8 cellular contexts compared by ENCODE assay signal in the genomic region with DNA sequence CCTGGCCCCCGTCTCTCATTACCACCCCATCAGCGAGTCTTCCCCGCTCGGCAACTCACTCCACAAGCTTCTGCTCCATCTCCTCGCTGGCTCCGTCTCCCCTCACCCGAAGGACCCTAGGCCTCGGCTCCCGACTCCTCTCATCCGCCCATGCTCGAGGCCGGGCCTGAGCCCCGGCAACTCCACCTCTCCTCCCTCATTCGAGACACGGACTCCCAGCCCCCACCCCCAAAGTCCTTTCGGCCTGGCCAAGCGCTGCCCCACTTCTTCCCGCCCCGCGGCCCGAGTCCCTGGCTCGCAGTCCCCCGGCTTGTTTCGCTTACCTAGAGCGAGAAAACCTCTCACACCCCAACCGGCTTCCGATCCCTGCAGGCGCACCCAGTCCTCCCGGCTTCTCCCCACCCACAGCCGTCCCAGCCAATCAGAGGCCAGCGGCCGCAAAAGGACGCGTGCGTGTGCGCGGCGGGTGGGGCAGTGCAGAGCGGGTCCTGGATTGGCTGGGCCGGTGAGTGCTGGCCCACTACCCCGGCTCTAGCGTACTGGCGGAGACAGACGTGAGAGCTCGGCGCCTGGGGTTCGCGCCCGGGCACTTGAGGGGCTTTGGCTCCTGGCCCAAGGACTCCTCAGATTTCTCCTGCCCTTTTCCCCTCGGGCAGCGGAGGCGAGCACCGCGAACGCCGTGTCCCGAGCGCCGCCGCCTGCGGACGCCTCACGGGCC. TPM values are rescaled to one million over a fixed set of nuclear protein-coding genes. Genes with fewer than 3 reads are reported as not detected.
DNase-seq lines count a peak whose midpoint lies in the region; ATAC-seq, FAIRE-seq and TF ChIP-seq lines count a peak whose summit lies in the region.

A gene (minus strand): TSS at position 378 of the 718 bp plus-strand sequence. CDS start 10,237 bp downstream, outside the sequence.

- H3K4me1 ChIP-seq in body of pancreas (peaks cover 46% of the 10 kb centered on the region), sigmoid colon (peaks cover 0 to 45% (median 33%) of the 10 kb centered on the region in 4 donors)

- intact Hi-C loops in body of pancreas (cut with DNase I): no loop called here
- intact Hi-C loops in sigmoid colon (cut with DNase I): loop anchor here (2.0 kb wide), 1 partner anchor 77 kb away; no protein-coding TSS in a partner anchor

- H3K27ac ChIP-seq in 22Rv1 (peak within 1 kb of the TSS; percentile 82), body of pancreas (peak within 1 kb of the TSS; percentile 81 to 95 (median 94)), sigmoid colon (peak within 1 kb of the TSS; percentile 94 to 99 (median 96))

- TF ChIP-seq CTCF in 22Rv1 (IDR thresholded peaks at IDR 0.05): no peak
- TF ChIP-seq CTCF in body of pancreas (IDR thresholded peaks at IDR 0.05): peak in 1 of 7 experiments; percentile 4
- no peak for TF ChIP-seq CTCF in sigmoid colon (IDR thresholded peaks at IDR 0.05)

- DNase-seq in NCI-H2107 treated with DMSO at 0.1 percent for 48 hours (lab: John Stamatoyannopoulos, UW; ENCODE audit: unreplicated experiment) (peak; percentile 86), body of pancreas (peak; percentile 95 to 97 (median 96)), iPS DF 19.7 (ENCODE audit: low read depth, low spot score) (peak; percentile 70), sigmoid colon (peak; percentile 98)

- FAIRE-seq in TTC549 (lab: Jason Lieb, UNC): peak; percentile 85

- peak; percentile 95 to 98 (median 97) for TF ChIP-seq POLR2A in body of pancreas (IDR thresholded peaks at IDR 0.05)
- TF ChIP-seq POLR2A in sigmoid colon (IDR thresholded peaks at IDR 0.05): peak; percentile 96 to 97

- ATAC-seq in GM18520 (IDR thresholded peaks at IDR 0.05; ENCODE audit: unreplicated experiment) (peak; percentile 98), HG03064 (IDR thresholded peaks at IDR 0.05; ENCODE audit: low read depth, unreplicated experiment) (peak; percentile 99), body of pancreas (peak; percentile 98)

- peak within 1 kb of the TSS; percentile 39 to 70 for H3K4me3 ChIP-seq in body of pancreas
- peak within 1 kb of the TSS; percentile 69 to 80 (median 80) for H3K4me3 ChIP-seq in sigmoid colon

- H3K27me3 ChIP-seq in body of pancreas (no peaks in the 10 kb centered on the region), sigmoid colon (no peaks in the 10 kb centered on the region)

- no peak for TF ChIP-seq EP300 in sigmoid colon (IDR thresholded peaks at IDR 0.05)

- H3K36me3 ChIP-seq in body of pancreas (replicated peaks in 1 of 2; ENCODE audit: insufficient read depth in 1 of 2, low read depth in 2 of 2) (no peaks in the 10 kb centered on the region), sigmoid colon (no peaks in the 10 kb centered on the region)

- H3K9me3 ChIP-seq in body of pancreas: no peaks in the 10 kb centered on the region
- H3K9me3 ChIP-seq in sigmoid colon: no peaks in the 10 kb centered on the region

- 0 to 1% methylated on average over 48 to 58 of the region's 63 CpGs for WGBS in body of pancreas, 2 donors
- 0 to 1% methylated on average over 63 of the region's 63 CpGs for WGBS in sigmoid colon, 2 donors

RNA-seq across cellular contexts. Expression of the gene that starts here (rescaled TPM):
- total RNA-seq in body of pancreas (10 to 100 TPM; 36.3 to 52.4 TPM), sigmoid colon (100 to 1,000 TPM; 127 to 272 (median 176) TPM)
- 1,000 to 10,000 TPM in 1 of 3 donors, 100 to 1,000 TPM in 2; 314 to 1,597 (median 947) TPM for polyA plus RNA-seq in sigmoid colon

Comparison
In these comparisons a context has a peak if more than half of its experiments do, and no peak if none do; other contexts are left out.
1. Peak in every context shown above with its lines: DNase-seq, ATAC-seq, H3K4me3 ChIP-seq and H3K27ac ChIP-seq.